2 cellular contexts compared by ENCODE assay signal in genomic region chr2:19991895-19992294, GRCh38.
A peak's percentile ranks its signal among the peaks of the same experiment; 100 is the strongest.
TF ChIP-seq lines count a peak whose summit lies in the region.

No MANE protein-coding gene starts in this region.

TF ChIP-seq in HCT116, 20 proteins besides CTCF, POLR2A, EP300 and RAD21 (continued from another document):
- TF ChIP-seq SIN3A (IDR thresholded peaks at IDR 0.05; ENCODE audit: low read depth): no peak
- TF ChIP-seq EZH2phosphoT487 (IDR thresholded peaks at IDR 0.05; ENCODE audit: borderline replicate concordance): no peak
TF ChIP-seq in HCT116: peak in this region for 0.

TF ChIP-seq in K562, 482 proteins besides CTCF, POLR2A, EP300 and RAD21 (continued from another document):
- TF ChIP-seq REST (CRISPR knock-in tag; IDR thresholded peaks at IDR 0.05; ENCODE audit: low read depth): no peak
- TF ChIP-seq BACH1 (tag; IDR thresholded peaks at IDR 0.05): no peak
- TF ChIP-seq ATF2 (CRISPR knock-in tag; IDR thresholded peaks at IDR 0.05): no peak
- TF ChIP-seq ZNF143 (CRISPR knock-in tag; IDR thresholded peaks at IDR 0.05): no peak
- TF ChIP-seq HIVEP1 (CRISPR knock-in tag; IDR thresholded peaks at IDR 0.05): no peak
- no peak for TF ChIP-seq NUFIP1 (IDR thresholded peaks at IDR 0.05; ENCODE audit: partially characterized antibody)
- TF ChIP-seq TAF9B (IDR thresholded peaks at IDR 0.05; ENCODE audit: partially characterized antibody): no peak
- TF ChIP-seq TOE1 (IDR thresholded peaks at IDR 0.05; ENCODE audit: borderline replicate concordance): no peak
- no peak for TF ChIP-seq TOE1 (CRISPR knock-in tag; IDR thresholded peaks at IDR 0.05; ENCODE audit: borderline replicate concordance, low read depth)
- no peak for TF ChIP-seq ZNF766 (CRISPR knock-in tag; conservative IDR thresholded peaks at IDR 0.05)
- TF ChIP-seq ZNF586 (CRISPR knock-in tag; conservative IDR thresholded peaks at IDR 0.05): no peak
- TF ChIP-seq CREB3 (tag; conservative IDR thresholded peaks at IDR 0.05; ENCODE audit: low read depth): no peak
- peak; percentile 98 for TF ChIP-seq ZNF316 (IDR thresholded peaks at IDR 0.05)
- peak; percentile 94 for TF ChIP-seq MAFG (tag; conservative IDR thresholded peaks at IDR 0.05)
- TF ChIP-seq, protein P1, sequence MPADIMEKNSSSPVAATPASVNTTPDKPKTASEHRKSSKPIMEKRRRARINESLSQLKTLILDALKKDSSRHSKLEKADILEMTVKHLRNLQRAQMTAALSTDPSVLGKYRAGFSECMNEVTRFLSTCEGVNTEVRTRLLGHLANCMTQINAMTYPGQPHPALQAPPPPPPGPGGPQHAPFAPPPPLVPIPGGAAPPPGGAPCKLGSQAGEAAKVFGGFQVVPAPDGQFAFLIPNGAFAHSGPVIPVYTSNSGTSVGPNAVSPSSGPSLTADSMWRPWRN (IDR thresholded peaks at IDR 0.05; ENCODE audit: low read depth): no peak
- no peak for TF ChIP-seq ZFP1 (CRISPR knock-in tag; IDR thresholded peaks at IDR 0.05)
- no peak for TF ChIP-seq IFI16 (CRISPR knock-in tag; IDR thresholded peaks at IDR 0.05)
- TF ChIP-seq ZHX1 (conservative IDR thresholded peaks at IDR 0.05; ENCODE audit: low read length): no peak
- no peak for TF ChIP-seq ZNF41 (CRISPR knock-in tag; conservative IDR thresholded peaks at IDR 0.05)
- TF ChIP-seq CCAR2 (IDR thresholded peaks at IDR 0.05; ENCODE audit: low read depth, low read length): no peak
- TF ChIP-seq ZNF561 (CRISPR knock-in tag; conservative IDR thresholded peaks at IDR 0.05): no peak
- TF ChIP-seq, protein P2, sequence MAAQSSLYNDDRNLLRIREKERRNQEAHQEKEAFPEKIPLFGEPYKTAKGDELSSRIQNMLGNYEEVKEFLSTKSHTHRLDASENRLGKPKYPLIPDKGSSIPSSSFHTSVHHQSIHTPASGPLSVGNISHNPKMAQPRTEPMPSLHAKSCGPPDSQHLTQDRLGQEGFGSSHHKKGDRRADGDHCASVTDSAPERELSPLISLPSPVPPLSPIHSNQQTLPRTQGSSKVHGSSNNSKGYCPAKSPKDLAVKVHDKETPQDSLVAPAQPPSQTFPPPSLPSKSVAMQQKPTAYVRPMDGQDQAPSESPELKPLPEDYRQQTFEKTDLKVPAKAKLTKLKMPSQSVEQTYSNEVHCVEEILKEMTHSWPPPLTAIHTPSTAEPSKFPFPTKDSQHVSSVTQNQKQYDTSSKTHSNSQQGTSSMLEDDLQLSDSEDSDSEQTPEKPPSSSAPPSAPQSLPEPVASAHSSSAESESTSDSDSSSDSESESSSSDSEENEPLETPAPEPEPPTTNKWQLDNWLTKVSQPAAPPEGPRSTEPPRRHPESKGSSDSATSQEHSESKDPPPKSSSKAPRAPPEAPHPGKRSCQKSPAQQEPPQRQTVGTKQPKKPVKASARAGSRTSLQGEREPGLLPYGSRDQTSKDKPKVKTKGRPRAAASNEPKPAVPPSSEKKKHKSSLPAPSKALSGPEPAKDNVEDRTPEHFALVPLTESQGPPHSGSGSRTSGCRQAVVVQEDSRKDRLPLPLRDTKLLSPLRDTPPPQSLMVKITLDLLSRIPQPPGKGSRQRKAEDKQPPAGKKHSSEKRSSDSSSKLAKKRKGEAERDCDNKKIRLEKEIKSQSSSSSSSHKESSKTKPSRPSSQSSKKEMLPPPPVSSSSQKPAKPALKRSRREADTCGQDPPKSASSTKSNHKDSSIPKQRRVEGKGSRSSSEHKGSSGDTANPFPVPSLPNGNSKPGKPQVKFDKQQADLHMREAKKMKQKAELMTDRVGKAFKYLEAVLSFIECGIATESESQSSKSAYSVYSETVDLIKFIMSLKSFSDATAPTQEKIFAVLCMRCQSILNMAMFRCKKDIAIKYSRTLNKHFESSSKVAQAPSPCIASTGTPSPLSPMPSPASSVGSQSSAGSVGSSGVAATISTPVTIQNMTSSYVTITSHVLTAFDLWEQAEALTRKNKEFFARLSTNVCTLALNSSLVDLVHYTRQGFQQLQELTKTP (IDR thresholded peaks at IDR 0.05; ENCODE audit: low read depth in 1 of 2, partially characterized antibody in 2 of 2): no peak
- no peak for TF ChIP-seq HDAC2 (IDR thresholded peaks at IDR 0.05)
- no peak for TF ChIP-seq GABPA (tag; conservative IDR thresholded peaks at IDR 0.05; ENCODE audit: low read depth)
